In genomic region chr13:64930636-64931035, GRCh38 we compare ENCODE assay signal across 18 cellular contexts.
"Had no signal": no experiment of that assay in that cellular context is flagged by ENCODE, and none has a peak within 500 bp of the region (broad histone marks: within the 10 kb centered on the region; RNA-seq: fewer than 3 reads in every experiment).

No MANE protein-coding gene starts in this region.

- H3K4me1 ChIP-seq: body of pancreas, neural progenitor cell, prostate gland, tibial artery had no signal

- ATAC-seq: body of pancreas, mucosa of descending colon, right cardiac atrium had no signal

- H3K27ac ChIP-seq: body of pancreas, epithelial cell of prostate, neural progenitor cell, prostate gland, tibial artery had no signal

- H3K27me3 ChIP-seq: body of pancreas, dorsolateral prefrontal cortex, neural progenitor cell, tibial artery had no signal

- H3K36me3 ChIP-seq: neural progenitor cell, prostate gland, tibial artery had no signal

- H3K4me3 ChIP-seq: body of pancreas, dorsolateral prefrontal cortex, mucosa of descending colon, neural progenitor cell, prostate gland, tibial artery had no signal

- H3K9me3 ChIP-seq: body of pancreas, prostate gland, tibial artery had no signal

- DNase-seq: activated CD4-positive, alpha-beta T cell treated with anti-CD3 and anti-CD28 coated beads, Interleukin-2, amount 50 U/mL, for 4 hours; activated gamma-delta T cell treated with Interleukin-2 at 50 U/mL for 16 hours; activated naive CD8-positive, alpha-beta T cell treated with anti-CD3 and anti-CD28 coated beads, Interleukin-2, amount 10 ng/mL, durations not matched to agents 7 days and 5 days; amygdala; body of pancreas; dorsolateral prefrontal cortex; endodermal cell; foreskin fibroblast; mucosa of descending colon; naive B cell; right cardiac atrium; stimulated activated CD4-positive, alpha-beta T cell treated with anti-CD3 and anti-CD28 coated beads, Interleukin-2, amount 100 ng/mL, for 24 hours; stimulated activated naive CD4-positive, alpha-beta T cell treated with Interleukin-2 at 50 U/mL for 16 hours; substantia nigra; tibial artery had no signal
